In the genomic region with DNA sequence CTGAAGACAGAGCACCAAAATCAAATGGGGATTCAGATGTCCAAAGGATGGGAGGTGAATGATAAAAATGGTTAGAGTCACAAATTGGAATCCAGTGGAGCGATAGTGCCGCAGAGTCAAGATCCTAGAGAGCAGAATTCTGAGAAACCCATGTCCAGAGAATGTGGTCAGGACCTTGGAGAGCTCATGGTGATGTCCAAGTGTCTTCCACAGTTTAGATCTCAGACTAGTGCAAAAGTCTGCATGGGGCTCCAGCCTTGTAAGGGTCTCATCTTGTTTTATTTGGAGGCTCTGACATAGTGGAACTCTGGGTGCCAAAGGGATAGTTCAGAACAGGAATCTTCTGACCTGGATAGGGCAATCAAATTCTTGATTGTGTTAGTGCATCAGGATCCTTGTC, we compare ENCODE assay signal across 2 cellular contexts.
A peak's percentile ranks its signal among the peaks of the same experiment; 100 is the strongest.
TF ChIP-seq lines count a peak whose summit lies in the region.

No MANE protein-coding gene starts in this region.

TF ChIP-seq in GM23338, 12 proteins besides CTCF, POLR2A, EP300 and RAD21:
- TF ChIP-seq, protein P1, sequence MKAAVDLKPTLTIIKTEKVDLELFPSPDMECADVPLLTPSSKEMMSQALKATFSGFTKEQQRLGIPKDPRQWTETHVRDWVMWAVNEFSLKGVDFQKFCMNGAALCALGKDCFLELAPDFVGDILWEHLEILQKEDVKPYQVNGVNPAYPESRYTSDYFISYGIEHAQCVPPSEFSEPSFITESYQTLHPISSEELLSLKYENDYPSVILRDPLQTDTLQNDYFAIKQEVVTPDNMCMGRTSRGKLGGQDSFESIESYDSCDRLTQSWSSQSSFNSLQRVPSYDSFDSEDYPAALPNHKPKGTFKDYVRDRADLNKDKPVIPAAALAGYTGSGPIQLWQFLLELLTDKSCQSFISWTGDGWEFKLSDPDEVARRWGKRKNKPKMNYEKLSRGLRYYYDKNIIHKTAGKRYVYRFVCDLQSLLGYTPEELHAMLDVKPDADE (IDR thresholded peaks at IDR 0.05), result no peak
- TF ChIP-seq ZNF331 (CRISPR knock-in tag; IDR thresholded peaks at IDR 0.05; ENCODE audit: low read depth), result no peak
- TF ChIP-seq, protein P2, sequence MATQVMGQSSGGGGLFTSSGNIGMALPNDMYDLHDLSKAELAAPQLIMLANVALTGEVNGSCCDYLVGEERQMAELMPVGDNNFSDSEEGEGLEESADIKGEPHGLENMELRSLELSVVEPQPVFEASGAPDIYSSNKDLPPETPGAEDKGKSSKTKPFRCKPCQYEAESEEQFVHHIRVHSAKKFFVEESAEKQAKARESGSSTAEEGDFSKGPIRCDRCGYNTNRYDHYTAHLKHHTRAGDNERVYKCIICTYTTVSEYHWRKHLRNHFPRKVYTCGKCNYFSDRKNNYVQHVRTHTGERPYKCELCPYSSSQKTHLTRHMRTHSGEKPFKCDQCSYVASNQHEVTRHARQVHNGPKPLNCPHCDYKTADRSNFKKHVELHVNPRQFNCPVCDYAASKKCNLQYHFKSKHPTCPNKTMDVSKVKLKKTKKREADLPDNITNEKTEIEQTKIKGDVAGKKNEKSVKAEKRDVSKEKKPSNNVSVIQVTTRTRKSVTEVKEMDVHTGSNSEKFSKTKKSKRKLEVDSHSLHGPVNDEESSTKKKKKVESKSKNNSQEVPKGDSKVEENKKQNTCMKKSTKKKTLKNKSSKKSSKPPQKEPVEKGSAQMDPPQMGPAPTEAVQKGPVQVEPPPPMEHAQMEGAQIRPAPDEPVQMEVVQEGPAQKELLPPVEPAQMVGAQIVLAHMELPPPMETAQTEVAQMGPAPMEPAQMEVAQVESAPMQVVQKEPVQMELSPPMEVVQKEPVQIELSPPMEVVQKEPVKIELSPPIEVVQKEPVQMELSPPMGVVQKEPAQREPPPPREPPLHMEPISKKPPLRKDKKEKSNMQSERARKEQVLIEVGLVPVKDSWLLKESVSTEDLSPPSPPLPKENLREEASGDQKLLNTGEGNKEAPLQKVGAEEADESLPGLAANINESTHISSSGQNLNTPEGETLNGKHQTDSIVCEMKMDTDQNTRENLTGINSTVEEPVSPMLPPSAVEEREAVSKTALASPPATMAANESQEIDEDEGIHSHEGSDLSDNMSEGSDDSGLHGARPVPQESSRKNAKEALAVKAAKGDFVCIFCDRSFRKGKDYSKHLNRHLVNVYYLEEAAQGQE (IDR thresholded peaks at IDR 0.05; ENCODE audit: unreplicated experiment), result peak; percentile 77
- TF ChIP-seq POLR2AphosphoS5 (IDR thresholded peaks at IDR 0.05; ENCODE audit: low read depth), result no peak
- TF ChIP-seq CREB1 (CRISPR knock-in tag; IDR thresholded peaks at IDR 0.05; ENCODE audit: low read depth), result no peak
TF ChIP-seq in GM23338: peak in this region for 1.

TF ChIP-seq in H1, 55 proteins besides CTCF, POLR2A, EP300 and RAD21:
- 0 out of 2 replicates have a peak, but pooled peaks have one; percentile 46 for TF ChIP-seq TEAD4 (IDR thresholded peaks at IDR 0.05; ENCODE audit: low read depth, low read length)
- TF ChIP-seq SP4 (IDR thresholded peaks at IDR 0.05; ENCODE audit: low read length), result no peak
